ENCODE assay signal across 3 cellular contexts in the genomic region with DNA sequence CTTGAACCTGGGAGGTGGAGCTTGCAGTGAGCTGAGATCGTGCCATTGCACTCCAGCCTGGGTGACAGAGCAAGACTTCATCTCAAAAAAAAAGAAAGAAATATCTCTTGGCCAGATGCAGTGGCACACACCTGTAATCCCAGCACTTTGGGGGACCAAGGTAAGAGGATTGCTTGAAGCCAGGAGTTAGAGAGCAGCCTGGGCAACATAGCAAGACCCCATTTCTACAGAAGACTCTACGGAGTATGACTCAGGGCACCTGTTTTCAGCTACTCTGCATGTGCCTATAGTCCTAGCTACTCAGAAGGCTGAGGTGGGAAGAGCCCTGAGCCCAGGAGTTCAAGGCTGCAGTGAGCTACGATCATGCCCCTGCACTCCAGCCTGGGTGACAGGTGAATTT. TPM values are rescaled to one million over a fixed set of nuclear protein-coding genes. Genes with fewer than 3 reads are reported as not detected.
"Had no signal": no experiment of that assay in that cellular context is flagged by ENCODE, and none has a peak within 500 bp of the region (broad histone marks: within the 10 kb centered on the region; RNA-seq: fewer than 3 reads in every experiment).

No MANE protein-coding gene starts in this region.

RNA-seq across cellular contexts. Expression of gene PRPH2, which starts 19.6 kb away (rescaled TPM):
- total RNA-seq: H4, HT-29 had no signal
- polyA plus RNA-seq: IgD-negative memory B cell had no signal
